In genomic region chr2:234710066-234710465, GRCh38 we compare ENCODE assay signal across 21 cellular contexts.
A peak's percentile ranks its signal among the peaks of the same experiment; 100 is the strongest.
DNase-seq lines count a peak whose midpoint lies in the region; ATAC-seq, FAIRE-seq and TF ChIP-seq lines count a peak whose summit lies in the region.
"Had no signal": no experiment of that assay in that cellular context is flagged by ENCODE, and none has a peak within 500 bp of the region (broad histone marks: within the 10 kb centered on the region; RNA-seq: fewer than 3 reads in every experiment).

No MANE protein-coding gene starts in this region.

- TF ChIP-seq CTCF in HepG2 (CRISPR knock-in tag; IDR thresholded peaks at IDR 0.05) (no peak), right lobe of liver (IDR thresholded peaks at IDR 0.05) (no peak), bronchial epithelial cell (IDR thresholded peaks at IDR 0.05; ENCODE audit: insufficient read depth, low read length, severe bottlenecking) (no peak), esophagus squamous epithelium (IDR thresholded peaks at IDR 0.05) (no peak)

- intact Hi-C loops in HepG2 (cut with micrococcal nuclease; ENCODE audit: unreplicated experiment) (no loop called here), right lobe of liver (cut with DNase I) (no loop called here), esophagus squamous epithelium (cut with DNase I) (no loop called here)

- FAIRE-seq in HepG2 (lab: Jason Lieb, UNC) (no peak), bronchial epithelial cell (lab: Jason Lieb, UNC) (no peak)
- FAIRE-seq: A549, D721Med, GM12892, GM18507, HTR-8/SVneo, K562 had no signal

- TF ChIP-seq EP300 in HepG2 (IDR thresholded peaks at IDR 0.05; ENCODE audit: low read depth in 2 of 2, low read length in 2 of 2) (no peak), HepG2 (CRISPR knock-in tag; IDR thresholded peaks at IDR 0.05; ENCODE audit: borderline replicate concordance) (no peak)

- no peaks in the 10 kb centered on the region for H3K36me3 Mint-ChIP-seq in stimulated activated naive B cell treated with anti-CD40 and anti-IgM and Interleukin-4, amounts not matched to agents 10 μg/mL and 1 μg/mL and 100 μg/mL, for 72 hours
- H3K36me3 Mint-ChIP-seq in activated naive CD4-positive, alpha-beta T cell treated with anti-CD3 and anti-CD28 coated beads, Interleukin-2, amount 10 ng/mL, durations not matched to agents 7 days and 5 days: no peaks in the 10 kb centered on the region

- H3K27ac ChIP-seq in HepG2 (ENCODE audit: extremely low read length, insufficient read depth, low read length) (no peak overlapping the region), right lobe of liver (peak overlapping the region in 1 of 3 donors; percentile 13), iPS-18a (ENCODE audit: low read length) (no peak overlapping the region), esophagus squamous epithelium (no peak overlapping the region)
- H3K27ac ChIP-seq: 22Rv1, A549, C4-2B had no signal

- peak overlapping the region; percentile 65 for H3K27ac Mint-ChIP-seq in stimulated activated naive B cell treated with anti-CD40 and anti-IgM and Interleukin-4, amounts not matched to agents 10 μg/mL and 1 μg/mL and 100 μg/mL, for 72 hours
- no peak overlapping the region for H3K27ac Mint-ChIP-seq in activated naive CD4-positive, alpha-beta T cell treated with anti-CD3 and anti-CD28 coated beads, Interleukin-2, amount 10 ng/mL, durations not matched to agents 7 days and 5 days
- H3K27ac Mint-ChIP-seq: CD4-positive, alpha-beta T cell had no signal

- ATAC-seq in HepG2: no peak
- no peak for ATAC-seq in right lobe of liver
- no peak for ATAC-seq in stimulated activated naive B cell treated with anti-CD40 and anti-IgM and Interleukin-4, amounts not matched to agents 10 μg/mL and 1 μg/mL and 100 μg/mL, for 72 hours (replicated peaks)
- ATAC-seq: A549, K562 had no signal

- H3K4me1 Mint-ChIP-seq in stimulated activated naive B cell treated with anti-CD40 and anti-IgM and Interleukin-4, amounts not matched to agents 10 μg/mL and 1 μg/mL and 100 μg/mL, for 72 hours: peaks cover 0 to 2% of the 10 kb centered on the region in 2 donors
- H3K4me1 Mint-ChIP-seq in activated naive CD4-positive, alpha-beta T cell treated with anti-CD3 and anti-CD28 coated beads, Interleukin-2, amount 10 ng/mL, durations not matched to agents 7 days and 5 days: no peaks in the 10 kb centered on the region

- peaks cover 0 to 3% of the 10 kb centered on the region in 2 donors for H3K9me3 Mint-ChIP-seq in stimulated activated naive B cell treated with anti-CD40 and anti-IgM and Interleukin-4, amounts not matched to agents 10 μg/mL and 1 μg/mL and 100 μg/mL, for 72 hours
- no peaks in the 10 kb centered on the region for H3K9me3 Mint-ChIP-seq in activated naive CD4-positive, alpha-beta T cell treated with anti-CD3 and anti-CD28 coated beads, Interleukin-2, amount 10 ng/mL, durations not matched to agents 7 days and 5 days
- H3K9me3 Mint-ChIP-seq: CD4-positive, alpha-beta T cell had no signal

- H3K4me1 ChIP-seq in HepG2 (ENCODE audit: insufficient read depth, low read length) (peaks cover 50% of the 10 kb centered on the region), right lobe of liver (peaks cover 0 to 8% (median 0%) of the 10 kb centered on the region in 4 donors), iPS-18a (ENCODE audit: control insufficient read depth, low read depth, low read length) (peaks cover 32% of the 10 kb centered on the region), esophagus squamous epithelium (no peaks in the 10 kb centered on the region)
- H3K4me1 ChIP-seq: A549, Caco-2 had no signal

- H3K4me3 ChIP-seq in HepG2 (replicated peaks in 1 of 3; ENCODE audit: insufficient read depth in 1 of 3, low read depth in 2 of 3, low read length in 3 of 3) (no peak overlapping the region), right lobe of liver (no peak overlapping the region), bronchial epithelial cell (ENCODE audit: low read depth, low read length) (no peak overlapping the region), iPS-18a (ENCODE audit: low read length) (peak overlapping the region; percentile 21), esophagus squamous epithelium (no peak overlapping the region)
- H3K4me3 ChIP-seq: A549, K562 had no signal

- H3K9me3 ChIP-seq in HepG2 (ENCODE audit: low read length) (no peaks in the 10 kb centered on the region), right lobe of liver (no peaks in the 10 kb centered on the region), iPS-18a (ENCODE audit: control insufficient read depth, low read depth, low read length) (no peaks in the 10 kb centered on the region), esophagus squamous epithelium (no peaks in the 10 kb centered on the region)
- H3K9me3 ChIP-seq: A549, Caco-2 had no signal

- H4K20me1 ChIP-seq in HepG2 (ENCODE audit: insufficient read depth, low read length): no peaks in the 10 kb centered on the region

- H3K27me3 ChIP-seq in HepG2 (ENCODE audit: control insufficient read depth in 1 of 2, insufficient read depth in 2 of 2, low read length in 2 of 2) (no peaks in the 10 kb centered on the region), right lobe of liver (no peaks in the 10 kb centered on the region), bronchial epithelial cell (ENCODE audit: control insufficient read depth, insufficient read depth, low read length) (no peaks in the 10 kb centered on the region), iPS-18a (ENCODE audit: control insufficient read depth, insufficient read depth, low read length) (peaks cover 39% of the 10 kb centered on the region), esophagus squamous epithelium (peaks cover 0 to 25% (median 0%) of the 10 kb centered on the region in 4 donors)

- peaks cover 7 to 22% of the 10 kb centered on the region in 2 donors for H3K27me3 Mint-ChIP-seq in stimulated activated naive B cell treated with anti-CD40 and anti-IgM and Interleukin-4, amounts not matched to agents 10 μg/mL and 1 μg/mL and 100 μg/mL, for 72 hours
- no peaks in the 10 kb centered on the region for H3K27me3 Mint-ChIP-seq in activated naive CD4-positive, alpha-beta T cell treated with anti-CD3 and anti-CD28 coated beads, Interleukin-2, amount 10 ng/mL, durations not matched to agents 7 days and 5 days

- no peaks in the 10 kb centered on the region for H3K79me2 ChIP-seq in HepG2 (ENCODE audit: insufficient read depth, low read length)

- CTCF ChIA-PET in HepG2 (lab: Yijun Ruan, JAX; ENCODE audit: low intra/inter-chr PET ratio, low total read pairs): no interaction called here
- CTCF ChIA-PET in activated naive CD4-positive, alpha-beta T cell treated with anti-CD3 and anti-CD28 coated beads, Interleukin-2, amount 10 ng/mL, durations not matched to agents 7 days and 5 days (lab: Charles Lee): no interaction called here

- DNase-seq in HepG2 (ENCODE audit: low spot score) (no peak), right lobe of liver (no peak), bronchial epithelial cell (ENCODE audit: low read depth) (peak; percentile 70), esophagus squamous epithelium (lab: John Stamatoyannopoulos, UW) (no peak)
- DNase-seq in stimulated activated naive B cell treated with anti-CD40 and anti-IgM and Interleukin-4, amounts not matched to agents 10 μg/mL and 1 μg/mL and 100 μg/mL, for 72 hours: no peak
- no peak for DNase-seq in activated CD4-positive, alpha-beta T cell treated with anti-CD3 and anti-CD28 coated beads, Interleukin-2, amount 50 U/mL, for 1 hour
- no peak for DNase-seq in activated naive CD4-positive, alpha-beta T cell treated with anti-CD3 and anti-CD28 coated beads, Interleukin-2, amount 10 ng/mL, durations not matched to agents 7 days and 5 days
- DNase-seq: AML-193; Caco-2; CD4-positive, alpha-beta T cell; GDM1; HCEC 1CT had no signal

- H3K36me3 ChIP-seq in HepG2 (replicated peaks in 1 of 2; ENCODE audit: control insufficient read depth in 1 of 2, insufficient read depth in 2 of 2, low read length in 2 of 2) (no peaks in the 10 kb centered on the region), right lobe of liver (no peaks in the 10 kb centered on the region), bronchial epithelial cell (ENCODE audit: control insufficient read depth, insufficient read depth, low read length) (no peaks in the 10 kb centered on the region), iPS-18a (ENCODE audit: control insufficient read depth, low read depth, low read length) (no peaks in the 10 kb centered on the region), esophagus squamous epithelium (no peaks in the 10 kb centered on the region)

- in situ Hi-C loops in HepG2 (cut with HindIII; ENCODE audit: extremely low pct_ligation_motif_present, low pct_unique_long_range_greater_than_20kb): no loop called here

- TF ChIP-seq RAD21 in HepG2 (CRISPR knock-in tag; IDR thresholded peaks at IDR 0.05): no peak

- no peak for TF ChIP-seq POLR2A in HepG2 (IDR thresholded peaks at IDR 0.05; ENCODE audit: insufficient read depth in 1 of 2, low read depth in 2 of 2, low read length in 2 of 2)
- no peak for TF ChIP-seq POLR2A in right lobe of liver (IDR thresholded peaks at IDR 0.05)
- no peak for TF ChIP-seq POLR2A in esophagus squamous epithelium (IDR thresholded peaks at IDR 0.05)

- no peak overlapping the region for H3K4me3 Mint-ChIP-seq in stimulated activated naive B cell treated with anti-CD40 and anti-IgM and Interleukin-4, amounts not matched to agents 10 μg/mL and 1 μg/mL and 100 μg/mL, for 72 hours
- no peak overlapping the region for H3K4me3 Mint-ChIP-seq in activated naive CD4-positive, alpha-beta T cell treated with anti-CD3 and anti-CD28 coated beads, Interleukin-2, amount 10 ng/mL, durations not matched to agents 7 days and 5 days
- H3K4me3 Mint-ChIP-seq: CD4-positive, alpha-beta T cell had no signal

- H3K9ac ChIP-seq in HepG2 (ENCODE audit: insufficient read depth, low read depth, low read length) (no peak overlapping the region), iPS-18a (ENCODE audit: low read length) (no peak overlapping the region)

- BruUV-seq in HepG2 (replicated peaks; lab: Mats Ljungman, UMichigan): no TSS peak

- H3K4me2 ChIP-seq in HepG2 (ENCODE audit: low read depth, low read length): 0 out of 2 replicates have a peak overlapping the region, but pooled peaks have one; percentile 30
- H3K4me2 ChIP-seq: A549 had no signal

- no peak overlapping the region for H2AFZ ChIP-seq in HepG2 (ENCODE audit: low read length)

- POLR2A ChIA-PET in HepG2 (lab: Yijun Ruan, JAX): interaction anchor here (1.0 to 1.8 kb wide), 4 partner anchors 16 to 30 kb away, joined by 3 to 7 read pairs (median 6); no protein-coding TSS in a partner anchor

- 69% methylated on average over 4 of the region's 4 CpGs for WGBS in HepG2 (ENCODE audit: low lambda C conversion rate)
- 76% methylated on average over 4 of the region's 4 CpGs for WGBS in right lobe of liver (ENCODE audit: insufficient coverage, low coverage, low lambda C conversion rate, missing lambda C conversion rate)
- WGBS in esophagus squamous epithelium, 2 donors: 70 to 71% methylated on average over 4 of the region's 4 CpGs

TF ChIP-seq in HepG2, 621 proteins besides CTCF, POLR2A, EP300 and RAD21 (continues in another document):
- TF ChIP-seq FOXA1 (IDR thresholded peaks at IDR 0.05) (no peak), FOXA1 (CRISPR knock-in tag; IDR thresholded peaks at IDR 0.05) (no peak), TARDBP (CRISPR knock-in tag; IDR thresholded peaks at IDR 0.05) (no peak), PHF21A (CRISPR knock-in tag; IDR thresholded peaks at IDR 0.05) (0 out of 2 replicates have a peak, but pooled peaks have one; percentile 0), FOSL2 (CRISPR knock-in tag; IDR thresholded peaks at IDR 0.05) (no peak), ZNF501 (CRISPR knock-in tag; IDR thresholded peaks at IDR 0.05) (no peak)
